In genomic region chr16:68695575-68695974, GRCh38 we compare ENCODE assay signal across 8 cellular contexts. TPM values are rescaled to one million over a fixed set of nuclear protein-coding genes. Genes with fewer than 3 reads are reported as not detected.
"Had no signal": no experiment of that assay in that cellular context is flagged by ENCODE, and none has a peak within 500 bp of the region (broad histone marks: within the 10 kb centered on the region; RNA-seq: fewer than 3 reads in every experiment).

No MANE protein-coding gene starts in this region.

- H2AFZ ChIP-seq: GM23338 had no signal

- DNase-seq: H9, HCEC 1CT, IMR-90, KBM-7 had no signal

- H3K4me3 ChIP-seq: GM23338 had no signal

- FAIRE-seq: H1, H54 had no signal

- H3K4me2 ChIP-seq: GM23338, KMS-11 had no signal

- H3K27ac ChIP-seq: KMS-11 had no signal

- H3K9ac ChIP-seq: KMS-11 had no signal

RNA-seq across cellular contexts. Expression of gene CDH1, which starts 41.5 kb away (rescaled TPM):
- polyA plus RNA-seq: IMR-90 had no signal

RNA-seq across cellular contexts. Expression of gene CDH3, which starts 50.5 kb away (rescaled TPM):
- total RNA-seq: IMR-90 had no signal
- polyA plus RNA-seq: IMR-90 had no signal
